ENCODE assay signal across 19 cellular contexts in genomic region chr1:201313086-201313485, GRCh38. TPM values are rescaled to one million over a fixed set of nuclear protein-coding genes. Genes with fewer than 3 reads are reported as not detected.
DNase-seq lines count a peak whose midpoint lies in the region; TF ChIP-seq lines count a peak whose summit lies in the region.
"Had no signal": no experiment of that assay in that cellular context is flagged by ENCODE, and none has a peak within 500 bp of the region (broad histone marks: within the 10 kb centered on the region; RNA-seq: fewer than 3 reads in every experiment).

No MANE protein-coding gene starts in this region.

- POLR2A ChIA-PET in RWPE1 (lab: Yijun Ruan, JAX; ENCODE audit: low non-redundant PET): no interaction called here

- WGBS in esophagus squamous epithelium, 2 donors: 100% methylated on average over 2 of the region's 16 CpGs; no CpG with 5 or more reads in 1 of the 2 donors

- H3K36me3 ChIP-seq in esophagus squamous epithelium (peaks cover 13 to 54% (median 35%) of the 10 kb centered on the region in 3 donors), vagina (peaks cover 0 to 22% of the 10 kb centered on the region in 2 donors)

- H3K4me1 ChIP-seq in esophagus squamous epithelium: peaks cover 39 to 99% (median 47%) of the 10 kb centered on the region in 3 donors
- H3K4me1 ChIP-seq in vagina: peaks cover 63% of the 10 kb centered on the region

- DNase-seq in NCI-H82 (lab: John Stamatoyannopoulos, UW) (peak; percentile 35), NCI-H82 treated with DMSO at 0.1 percent for 48 hours (lab: John Stamatoyannopoulos, UW; ENCODE audit: unreplicated experiment) (no peak), RWPE1 (ENCODE audit: low spot score) (no peak), esophagus squamous epithelium (lab: John Stamatoyannopoulos, UW) (no peak), vagina (ENCODE audit: extremely low spot score in 2 of 2) (no peak), ecto neural progenitor cell (ENCODE audit: low spot score) (no peak), mucosa of gallbladder (ENCODE audit: low spot score) (no peak)
- DNase-seq in effector CD8-positive, alpha-beta T cell (lab: John Stamatoyannopoulos, UW): no peak
- DNase-seq: 8988T; CD8-positive, alpha-beta T cell; DMS79; HCEC 1CT; NCI-H1105 treated with DMSO at 0.1 percent for 48 hours; NCI-H187 treated with DMSO at 0.1 percent for 48 hours; NCI-H69; NK-92 treated with Interleukin-12 subunit alpha and Interleukin-12 subunit beta, amount 100 ng/mL, for 24 hours; OCI-M1; SHP77 treated with DMSO at 0.1 percent for 48 hours had no signal

- H3K4me3 ChIP-seq in esophagus squamous epithelium (no peak overlapping the region), vagina (no peak overlapping the region)
- H3K4me3 ChIP-seq: GM23338 had no signal

- TF ChIP-seq POLR2A in esophagus squamous epithelium (IDR thresholded peaks at IDR 0.05): no peak
- no peak for TF ChIP-seq POLR2A in vagina (IDR thresholded peaks at IDR 0.05)

- intact Hi-C loops in esophagus squamous epithelium (cut with DNase I) (no loop called here), vagina (cut with DNase I) (no loop called here)

- TF ChIP-seq CTCF in RWPE1 (conservative IDR thresholded peaks at IDR 0.05; ENCODE audit: low read depth) (no peak), esophagus squamous epithelium (IDR thresholded peaks at IDR 0.05) (no peak), vagina (IDR thresholded peaks at IDR 0.05) (no peak)

- peak overlapping the region; percentile 100 for H3K27ac ChIP-seq in RWPE1
- peak overlapping the region; percentile 93 to 97 (median 96) for H3K27ac ChIP-seq in esophagus squamous epithelium
- H3K27ac ChIP-seq in vagina: peak overlapping the region; percentile 72

- H3K27me3 ChIP-seq in esophagus squamous epithelium (no peaks in the 10 kb centered on the region), vagina (no peaks in the 10 kb centered on the region)

- CTCF ChIA-PET in RWPE1 (lab: Yijun Ruan, JAX): interaction anchor here (0.5 to 6.5 kb wide), 4 partner anchors 24 to 955 kb away, joined by 3 to 46 read pairs (median 4); no protein-coding TSS in a partner anchor

- H3K9me3 ChIP-seq in esophagus squamous epithelium (no peaks in the 10 kb centered on the region), vagina (no peaks in the 10 kb centered on the region)

RNA-seq across cellular contexts. Expression of gene PKP1, which starts 29.8 kb away (rescaled TPM):
- total RNA-seq in esophagus squamous epithelium (100 to 1,000 TPM; 263 to 706 (median 410) TPM), vagina (409 TPM), mucosa of gallbladder (0.09 TPM)
- total RNA-seq: CD8-positive, alpha-beta T cell had no signal

Comparison
In these comparisons a context has a peak if more than half of its experiments do, and no peak if none do; other contexts are left out.
1. RNA of gene PKP1, which starts 29.8 kb away (total RNA-seq): 263 to 706 TPM in esophagus squamous epithelium and 409 TPM in vagina (single experiment); 0.09 TPM in mucosa of gallbladder (single experiment); every median in the first group is over 100 times any median in the second.
2. Peak in every context shown above with its lines, with median percentiles within 50 percentile points of each other: H3K27ac ChIP-seq.